10 cellular contexts compared by ENCODE assay signal in genomic region chr4:98997176-98997575, GRCh38. TPM values are rescaled to one million over a fixed set of nuclear protein-coding genes. Genes with fewer than 3 reads are reported as not detected.
DNase-seq lines count a peak whose midpoint lies in the region; ATAC-seq and TF ChIP-seq lines count a peak whose summit lies in the region.
"Had no signal": no experiment of that assay in that cellular context is flagged by ENCODE, and none has a peak within 500 bp of the region (broad histone marks: within the 10 kb centered on the region; RNA-seq: fewer than 3 reads in every experiment).

No MANE protein-coding gene starts in this region.

- no peak overlapping the region for H3K27ac ChIP-seq in OCI-LY3 (ENCODE audit: low read length)
- no peak overlapping the region for H3K27ac ChIP-seq in coronary artery
- H3K27ac ChIP-seq in body of pancreas: peak overlapping the region in 1 of 4 donors; percentile 93

- H3K4me3 Mint-ChIP-seq in activated T-cell treated with anti-CD3 and anti-CD28 coated beads, Interleukin-2, amount 50 U/mL, for 24 hours: peak overlapping the region; percentile 85
- H3K4me3 Mint-ChIP-seq in osteocyte (ENCODE audit: unreplicated experiment): peak overlapping the region; percentile 10

- no peaks in the 10 kb centered on the region for H3K27me3 ChIP-seq in OCI-LY3 (ENCODE audit: low read depth, low read length)
- H3K27me3 ChIP-seq in body of pancreas: no peaks in the 10 kb centered on the region

- H3K9ac ChIP-seq in OCI-LY3 (ENCODE audit: low read length): no peak overlapping the region

- H3K4me1 ChIP-seq in OCI-LY3 (ENCODE audit: low read length) (peaks cover 14% of the 10 kb centered on the region), body of pancreas (peaks cover 18% of the 10 kb centered on the region)

- intact Hi-C loops in body of pancreas (cut with DNase I): loop anchor here (10.0 kb wide), 1 partner anchor 58 kb away; no protein-coding TSS in a partner anchor

- TF ChIP-seq POLR2A in body of pancreas (IDR thresholded peaks at IDR 0.05): no peak

- no peak for ATAC-seq in body of pancreas

- no peak for TF ChIP-seq CTCF in OCI-LY3 (IDR thresholded peaks at IDR 0.05; ENCODE audit: low read depth, low read length)
- TF ChIP-seq CTCF in coronary artery (IDR thresholded peaks at IDR 0.05): no peak
- TF ChIP-seq CTCF in osteocyte (IDR thresholded peaks at IDR 0.05): no peak
- TF ChIP-seq CTCF in body of pancreas (IDR thresholded peaks at IDR 0.05): no peak

- DNase-seq in activated T-cell treated with anti-CD3 and anti-CD28 coated beads, Interleukin-2, amount 50 U/mL, for 24 hours: no peak
- DNase-seq in activated T-cell treated with anti-CD3 and anti-CD28 coated beads for 4 hours: no peak
- DNase-seq in coronary artery (ENCODE audit: low spot score): no peak
- DNase-seq in osteocyte (ENCODE audit: extremely low spot score, unreplicated experiment): no peak
- no peak for DNase-seq in KG1 (lab: John Stamatoyannopoulos, UW)
- no peak for DNase-seq in body of pancreas
- DNase-seq in stimulated activated CD4-positive, alpha-beta T cell treated with anti-CD3 and anti-CD28 coated beads, Interleukin-4, amount 100 ng/mL, for 1 hour: no peak
- DNase-seq: activated CD4-positive, alpha-beta T cell treated with anti-CD3 and anti-CD28 coated beads, Interleukin-2, amount 50 U/mL, for 1 hour; cerebellar nuclear complex had no signal

- H3K36me3 ChIP-seq in OCI-LY3 (replicated peaks; ENCODE audit: low read depth, low read length): no peaks in the 10 kb centered on the region
- H3K36me3 ChIP-seq in body of pancreas (replicated peaks in 1 of 2; ENCODE audit: insufficient read depth in 1 of 2, low read depth in 2 of 2): no peaks in the 10 kb centered on the region

- peak overlapping the region; percentile 87 for H3K4me2 ChIP-seq in OCI-LY3 (ENCODE audit: low read length)

- no peaks in the 10 kb centered on the region for H3K9me3 ChIP-seq in OCI-LY3 (ENCODE audit: insufficient read depth, low read length)
- H3K9me3 ChIP-seq in body of pancreas: no peaks in the 10 kb centered on the region

- 32 to 41% methylated on average over 6 of the region's 6 CpGs for WGBS in body of pancreas, 2 donors

- peaks cover 43% of the 10 kb centered on the region for H4K20me1 ChIP-seq in OCI-LY3 (ENCODE audit: insufficient read depth, low read length)

- no peaks in the 10 kb centered on the region for H3K9me3 Mint-ChIP-seq in activated T-cell treated with anti-CD3 and anti-CD28 coated beads, Interleukin-2, amount 50 U/mL, for 24 hours
- no peaks in the 10 kb centered on the region for H3K9me3 Mint-ChIP-seq in osteocyte (ENCODE audit: unreplicated experiment)

- H3K79me2 ChIP-seq in OCI-LY3 (ENCODE audit: low read length): peaks cover 66% of the 10 kb centered on the region

- no peak overlapping the region for H2AFZ ChIP-seq in OCI-LY3 (ENCODE audit: low read depth, low read length)

- H3K4me3 ChIP-seq in OCI-LY3 (ENCODE audit: low read length) (peak overlapping the region; percentile 88), coronary artery (peak overlapping the region; percentile 84), body of pancreas (no peak overlapping the region)

- peaks cover 28% of the 10 kb centered on the region for H3K36me3 Mint-ChIP-seq in activated T-cell treated with anti-CD3 and anti-CD28 coated beads, Interleukin-2, amount 50 U/mL, for 24 hours (ENCODE audit: low read depth)
- H3K36me3 Mint-ChIP-seq in osteocyte (ENCODE audit: unreplicated experiment): no peaks in the 10 kb centered on the region

- H3K27me3 Mint-ChIP-seq in activated T-cell treated with anti-CD3 and anti-CD28 coated beads, Interleukin-2, amount 50 U/mL, for 24 hours: no peaks in the 10 kb centered on the region
- H3K27me3 Mint-ChIP-seq in osteocyte (ENCODE audit: unreplicated experiment): no peaks in the 10 kb centered on the region

- H3K27ac Mint-ChIP-seq in activated T-cell treated with anti-CD3 and anti-CD28 coated beads, Interleukin-2, amount 50 U/mL, for 24 hours: peak overlapping the region; percentile 61
- H3K27ac Mint-ChIP-seq in osteocyte (ENCODE audit: unreplicated experiment): no peak overlapping the region

- H3K4me1 Mint-ChIP-seq in activated T-cell treated with anti-CD3 and anti-CD28 coated beads, Interleukin-2, amount 50 U/mL, for 24 hours (ENCODE audit: low read depth): peaks cover 53% of the 10 kb centered on the region
- peaks cover 23% of the 10 kb centered on the region for H3K4me1 Mint-ChIP-seq in osteocyte (ENCODE audit: unreplicated experiment)

RNA-seq across cellular contexts. Expression of gene METAP1, which starts 1.7 kb away (rescaled TPM):
- 25.3 and 28.7 TPM in 2 replicates for total RNA-seq in osteocyte
- 10 to 100 TPM; 21.1 to 21.8 TPM for total RNA-seq in body of pancreas

Comparison
In these comparisons a context has a peak if more than half of its experiments do, and no peak if none do; other contexts are left out.
1. H3K4me3 ChIP-seq: peak in OCI-LY3 (single experiment) and coronary artery (single experiment); none in body of pancreas (0 of 2).